ENCODE assay signal across 33 cellular contexts in the genomic region with DNA sequence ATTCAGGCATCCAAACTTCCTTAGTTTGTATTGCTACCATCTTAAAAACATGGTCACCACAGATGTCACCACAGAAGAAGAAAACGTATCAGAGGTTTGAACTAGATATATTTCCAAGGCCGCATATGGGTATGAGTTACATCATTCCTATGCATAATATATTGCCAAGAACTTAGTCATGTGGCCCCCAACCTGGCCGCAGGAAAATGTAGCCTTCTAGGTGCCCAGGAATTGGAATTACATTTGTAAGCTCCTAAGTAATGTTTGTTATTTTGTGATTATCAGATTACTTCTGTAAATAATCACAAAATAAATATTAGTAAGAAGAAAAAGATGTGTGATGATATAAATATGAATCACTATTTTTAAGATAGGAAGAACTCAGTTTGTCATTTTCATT.
"Had no signal": no experiment of that assay in that cellular context is flagged by ENCODE, and none has a peak within 500 bp of the region (broad histone marks: within the 10 kb centered on the region; RNA-seq: fewer than 3 reads in every experiment).

No MANE protein-coding gene starts in this region.

- ATAC-seq: activated naive CD4-positive, alpha-beta T cell treated with anti-CD3 and anti-CD28 coated beads, Interleukin-2, amount 50 U/mL, for 72 hours; activated naive CD8-positive, alpha-beta T cell treated with anti-CD3 and anti-CD28 coated beads, Interleukin-2, amount 50 U/mL, for 24 hours; activated T-cell treated with anti-CD3 and anti-CD28 coated beads, Interleukin-2, amount 50 U/mL, for 4 hours; activated T-cell treated with anti-CD3 and anti-CD28 coated beads, Interleukin-2, amount 50 U/mL, for 72 hours; activated T-helper 17 cell treated with anti-CD3 and anti-CD28 coated beads, Interleukin-2, amount 50 U/mL, for 72 hours; body of pancreas had no signal

- H3K27ac ChIP-seq: adrenal gland, ascending aorta, body of pancreas, brain microvascular endothelial cell, breast epithelium, cardiac muscle cell had no signal

- H3K4me1 ChIP-seq: ascending aorta, body of pancreas, breast epithelium had no signal

- FAIRE-seq: astrocyte, bronchial epithelial cell had no signal

- H3K27me3 ChIP-seq: adrenal gland, ascending aorta, body of pancreas, brain microvascular endothelial cell, breast epithelium, cardiac muscle cell had no signal

- H3K9me3 ChIP-seq: adrenal gland, ascending aorta, body of pancreas, breast epithelium had no signal

- H3K36me3 ChIP-seq: adrenal gland, ascending aorta, brain microvascular endothelial cell, breast epithelium, cardiac muscle cell had no signal

- H3K4me3 ChIP-seq: adrenal gland, ascending aorta, body of pancreas, breast epithelium, cardiac muscle cell had no signal

- DNase-seq: activated effector memory CD4-positive, alpha-beta T cell treated with anti-CD3 and anti-CD28 coated beads, Interleukin-2, amount 50 U/mL, for 16 hours; activated effector memory CD4-positive, alpha-beta T cell treated with Interleukin-2 at 50 U/mL for 16 hours; activated gamma-delta T cell; activated gamma-delta T cell treated with Interleukin-2 at 50 U/mL for 16 hours; activated naive CD4-positive, alpha-beta T cell; activated naive CD4-positive, alpha-beta T cell treated with anti-CD3 and anti-CD28 coated beads for 36 hours; activated naive CD4-positive, alpha-beta T cell treated with anti-CD3 and anti-CD28 coated beads, Interleukin-2, amount 10 ng/mL, durations not matched to agents 7 days and 5 days; activated naive CD4-positive, alpha-beta T cell treated with anti-CD3 and anti-CD28 coated beads, Interleukin-2, amount 50 U/mL, for 16 hours; activated naive CD4-positive, alpha-beta T cell treated with Interleukin-2 at 50 U/mL for 16 hours; activated naive CD8-positive, alpha-beta T cell treated with anti-CD3 and anti-CD28 coated beads for 36 hours; activated naive CD8-positive, alpha-beta T cell treated with anti-CD3 and anti-CD28 coated beads, Interleukin-2, amount 10 ng/mL, durations not matched to agents 7 days and 5 days; activated naive CD8-positive, alpha-beta T cell treated with anti-CD3 and anti-CD28 coated beads, Interleukin-2, amount 50 U/mL, for 24 hours; activated T-cell treated with anti-CD3 and anti-CD28 coated beads, Interleukin-2, amount 50 U/mL, for 24 hours; activated T-cell treated with anti-CD3 and anti-CD28 coated beads, Interleukin-2, amount 50 U/mL, for 4 hours; activated T-cell treated with anti-CD3 and anti-CD28 coated beads, Interleukin-2, amount 50 U/mL, for 48 hours; activated T-cell treated with anti-CD3 and anti-CD28 coated beads, Interleukin-2, amount 50 U/mL, for 72 hours; adrenal gland; amniotic stem cell; amygdala; anterior cingulate cortex; aorta; body of pancreas; brain microvascular endothelial cell; caudate nucleus; central memory CD4-positive, alpha-beta T cell; cerebellar nuclear complex had no signal
